ENCODE assay signal across 9 cellular contexts in the genomic region with DNA sequence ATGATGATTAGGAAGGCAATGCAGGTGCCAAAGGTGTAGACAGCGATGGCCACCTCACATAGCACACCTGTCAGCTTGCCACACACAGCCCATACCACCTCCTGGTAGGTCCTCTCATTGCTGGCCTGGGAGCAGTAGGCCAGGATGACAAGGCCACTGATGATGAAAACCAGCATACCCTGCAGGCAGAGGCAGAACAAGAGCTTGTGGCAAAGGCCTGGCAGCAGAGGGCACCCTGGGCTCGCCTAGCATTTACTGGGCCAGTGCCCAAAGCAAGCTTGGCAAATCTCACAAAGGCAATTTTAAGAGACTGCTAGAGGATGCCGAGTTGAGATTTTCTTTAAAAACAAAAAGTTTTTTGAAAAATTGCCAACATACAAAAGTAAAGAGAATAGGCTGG. TPM values are rescaled to one million over a fixed set of nuclear protein-coding genes. Genes with fewer than 3 reads are reported as not detected.
DNase-seq lines count a peak whose midpoint lies in the region; ATAC-seq and TF ChIP-seq lines count a peak whose summit lies in the region.
"Had no signal": no experiment of that assay in that cellular context is flagged by ENCODE, and none has a peak within 500 bp of the region (broad histone marks: within the 10 kb centered on the region; RNA-seq: fewer than 3 reads in every experiment).

No MANE protein-coding gene starts in this region.

- peaks cover 11% of the 10 kb centered on the region for H3K36me3 Mint-ChIP-seq in MCF 10A (ENCODE audit: insufficient read depth, unreplicated experiment)

- no TSS peak for BruUV-seq in MCF 10A (replicated peaks; lab: Mats Ljungman, UMichigan)

- no peak for TF ChIP-seq POLR2A in right lobe of liver (IDR thresholded peaks at IDR 0.05)

- H3K27me3 Mint-ChIP-seq in MCF 10A (ENCODE audit: insufficient read depth, unreplicated experiment): no peaks in the 10 kb centered on the region
- H3K27me3 Mint-ChIP-seq: central memory CD8-positive, alpha-beta T cell had no signal

- intact Hi-C loops in MCF 10A (cut with micrococcal nuclease) (no loop called here), right lobe of liver (cut with DNase I) (loop anchor here (2.0 to 10.0 kb wide), 2 partner anchors 76 to 78 kb away; no protein-coding TSS in a partner anchor)

- peaks cover 12% of the 10 kb centered on the region for H3K4me1 Mint-ChIP-seq in MCF 10A (ENCODE audit: insufficient read depth, unreplicated experiment)

- CTCF ChIA-PET in MCF 10A (lab: Yijun Ruan, JAX): interaction anchor here (0.6 to 3.0 kb wide), 6 partner anchors 21 to 85 kb away, joined by 3 to 36 read pairs (median 4); no protein-coding TSS in a partner anchor

- H3K27me3 ChIP-seq in right lobe of liver: no peaks in the 10 kb centered on the region

- H3K36me3 ChIP-seq in right lobe of liver: peaks cover 0 to 14% (median under 1%) of the 10 kb centered on the region in 4 donors

- H3K27ac Mint-ChIP-seq in MCF 10A (ENCODE audit: low read depth, unreplicated experiment): no peak overlapping the region

- DNase-seq in C1 segment of cervical spinal cord (lab: John Stamatoyannopoulos, UW): peak in 11 of 14 donors; percentile 3 to 68 (median 30)
- DNase-seq in LHCN-M2 (ENCODE audit: low read depth): peak; percentile 17
- peak; percentile 59 for DNase-seq in MCF 10A (ENCODE audit: unreplicated experiment)
- peak; percentile 58 to 78 (median 74) for DNase-seq in right lobe of liver
- DNase-seq in NCI-H2227 (lab: John Stamatoyannopoulos, UW; ENCODE audit: unreplicated experiment): no peak
- DNase-seq in NCI-H2029 treated with DMSO at 0.1 percent for 48 hours (lab: John Stamatoyannopoulos, UW): no peak

- POLR2A ChIA-PET in MCF 10A (lab: Yijun Ruan, JAX): interaction anchor here (1.0 to 1.9 kb wide), 2 partner anchors 73 to 77 kb away, joined by 3 to 6 read pairs; no protein-coding TSS in a partner anchor

- 36% methylated on average over 3 of the region's 3 CpGs for WGBS in right lobe of liver (ENCODE audit: insufficient coverage, low coverage, low lambda C conversion rate, missing lambda C conversion rate)

- no peak overlapping the region for H3K4me3 Mint-ChIP-seq in MCF 10A (ENCODE audit: unreplicated experiment)
- H3K4me3 Mint-ChIP-seq: central memory CD8-positive, alpha-beta T cell had no signal

- peak; percentile 83 to 93 (median 88) for ATAC-seq in right lobe of liver
- ATAC-seq in HG03521 (IDR thresholded peaks at IDR 0.05; ENCODE audit: unreplicated experiment): no peak
- ATAC-seq in HG02642 (IDR thresholded peaks at IDR 0.05; ENCODE audit: poor library complexity, unreplicated experiment): no peak

- H3K4me1 ChIP-seq in right lobe of liver: peaks cover 0 to 6% (median 1%) of the 10 kb centered on the region in 4 donors

- TF ChIP-seq CTCF in MCF 10A (IDR thresholded peaks at IDR 0.05; ENCODE audit: unreplicated experiment): peak; percentile 41
- TF ChIP-seq CTCF in right lobe of liver (IDR thresholded peaks at IDR 0.05): peak; percentile 50 to 80 (median 60)

- H3K27ac ChIP-seq in right lobe of liver: no peak overlapping the region

- H3K9me3 Mint-ChIP-seq in MCF 10A (ENCODE audit: unreplicated experiment): no peaks in the 10 kb centered on the region
- H3K9me3 Mint-ChIP-seq: central memory CD8-positive, alpha-beta T cell had no signal

- H3K9me3 ChIP-seq in right lobe of liver: no peaks in the 10 kb centered on the region

- H3K4me3 ChIP-seq in right lobe of liver: no peak overlapping the region

RNA-seq across cellular contexts. Expression of gene SLC38A7, which starts 5.9 kb away (rescaled TPM):
- total RNA-seq in LHCN-M2 (2014; rRNA removed): 18.8 and 25.1 TPM in 2 replicates
- 16.9 TPM for polyA plus RNA-seq in LHCN-M2 (2012)
- total RNA-seq in MCF 10A (2022): 12.6 and 21.4 TPM in 2 replicates
- 10 to 100 TPM; 11.4 to 23.8 (median 14.3) TPM for total RNA-seq in right lobe of liver

RNA-seq across cellular contexts. Expression of gene CNOT1, which starts 49.1 kb away (rescaled TPM):
- 101 and 113 TPM in 2 replicates for total RNA-seq in LHCN-M2 (2014; rRNA removed)
- polyA plus RNA-seq in LHCN-M2 (2012): 54.5 TPM
- 201 and 219 TPM in 2 replicates for total RNA-seq in MCF 10A (2022)
- 10 to 100 TPM; 53.8 to 74.9 (median 65.5) TPM for total RNA-seq in right lobe of liver

RNA-seq across cellular contexts. Expression of gene GOT2, which starts 55.4 kb away (rescaled TPM):
- 58.5 and 62.7 TPM in 2 replicates for total RNA-seq in LHCN-M2 (2014; rRNA removed)
- polyA plus RNA-seq in LHCN-M2 (2012): 67.5 TPM
- 86.8 and 96.9 TPM in 2 replicates for total RNA-seq in MCF 10A (2022)
- total RNA-seq in right lobe of liver: 100 to 1,000 TPM; 117 to 196 (median 169) TPM

Comparison
In these comparisons a context has a peak if more than half of its experiments do, and no peak if none do; other contexts are left out.
1. DNase-seq: peak in C1 segment of cervical spinal cord (11 of 14), LHCN-M2 (single experiment), MCF 10A (single experiment) and right lobe of liver (3 of 3); none in NCI-H2227 (single experiment) and NCI-H2029 treated with DMSO at 0.1 percent for 48 hours (single experiment).
2. ATAC-seq: peak in right lobe of liver (4 of 4); none in HG03521 (single experiment) and HG02642 (single experiment).